ENCODE assay signal across 2 cellular contexts in the genomic region with DNA sequence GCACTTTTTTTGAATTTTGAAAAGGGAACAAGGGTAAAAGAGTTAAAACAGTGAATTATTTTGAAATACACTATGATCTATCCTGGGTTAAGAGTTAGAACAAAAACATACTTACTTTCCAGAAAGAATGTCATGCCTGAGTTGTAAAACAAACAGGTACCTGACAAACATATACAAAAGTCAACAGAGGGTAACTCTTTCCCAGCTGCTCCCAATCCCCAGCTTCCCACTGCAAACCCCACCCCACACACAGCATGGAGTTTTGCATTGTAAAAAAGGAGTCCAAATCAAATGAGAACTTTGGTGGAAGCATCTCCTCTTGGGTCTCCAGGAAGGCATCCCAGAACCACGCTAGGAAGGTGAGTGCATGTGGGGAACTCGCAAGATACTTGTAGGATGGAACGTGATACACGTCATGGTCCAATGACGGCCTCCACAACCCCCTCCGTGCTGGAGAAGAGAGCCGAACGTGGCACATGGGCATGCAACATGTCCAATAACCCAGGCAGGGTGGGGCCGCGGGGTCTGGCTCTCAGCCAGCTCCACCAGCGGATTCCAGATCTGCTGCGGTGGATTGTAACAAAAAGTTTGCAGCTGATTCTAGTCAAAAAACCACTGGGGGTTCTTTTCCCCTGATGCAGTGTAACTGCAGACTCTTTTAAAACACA.
A peak's percentile ranks its signal among the peaks of the same experiment; 100 is the strongest.
TF ChIP-seq lines count a peak whose summit lies in the region.

No MANE protein-coding gene starts in this region.

TF ChIP-seq in K562, 482 proteins besides CTCF, POLR2A, EP300 and RAD21:
- TF ChIP-seq ZNF699 (CRISPR knock-in tag; IDR thresholded peaks at IDR 0.05; ENCODE audit: insufficient replicate concordance) (no peak), MTA1 (IDR thresholded peaks at IDR 0.05; ENCODE audit: borderline replicate concordance) (no peak), NFIC (IDR thresholded peaks at IDR 0.05) (0 out of 2 replicates have a peak, but pooled peaks have one; percentile 29), SREBF1 (IDR thresholded peaks at IDR 0.05; ENCODE audit: borderline replicate concordance, low read depth, low read length) (no peak), FOXA3 (CRISPR knock-in tag; conservative IDR thresholded peaks at IDR 0.05 in 1 of 2, IDR thresholded peaks at IDR 0.05 in 1 of 2) (no peak), MYNN (IDR thresholded peaks at IDR 0.05) (no peak), MYNN (CRISPR knock-in tag; IDR thresholded peaks at IDR 0.05) (no peak)

TF ChIP-seq in HepG2, 621 proteins besides CTCF, POLR2A, EP300 and RAD21 (continues in another document):
- no peak for TF ChIP-seq CBX2 (IDR thresholded peaks at IDR 0.05; ENCODE audit: low read depth, low read length)
- TF ChIP-seq CBX2 (CRISPR knock-in tag; IDR thresholded peaks at IDR 0.05; ENCODE audit: low read depth) = no peak
- TF ChIP-seq, protein P1, sequence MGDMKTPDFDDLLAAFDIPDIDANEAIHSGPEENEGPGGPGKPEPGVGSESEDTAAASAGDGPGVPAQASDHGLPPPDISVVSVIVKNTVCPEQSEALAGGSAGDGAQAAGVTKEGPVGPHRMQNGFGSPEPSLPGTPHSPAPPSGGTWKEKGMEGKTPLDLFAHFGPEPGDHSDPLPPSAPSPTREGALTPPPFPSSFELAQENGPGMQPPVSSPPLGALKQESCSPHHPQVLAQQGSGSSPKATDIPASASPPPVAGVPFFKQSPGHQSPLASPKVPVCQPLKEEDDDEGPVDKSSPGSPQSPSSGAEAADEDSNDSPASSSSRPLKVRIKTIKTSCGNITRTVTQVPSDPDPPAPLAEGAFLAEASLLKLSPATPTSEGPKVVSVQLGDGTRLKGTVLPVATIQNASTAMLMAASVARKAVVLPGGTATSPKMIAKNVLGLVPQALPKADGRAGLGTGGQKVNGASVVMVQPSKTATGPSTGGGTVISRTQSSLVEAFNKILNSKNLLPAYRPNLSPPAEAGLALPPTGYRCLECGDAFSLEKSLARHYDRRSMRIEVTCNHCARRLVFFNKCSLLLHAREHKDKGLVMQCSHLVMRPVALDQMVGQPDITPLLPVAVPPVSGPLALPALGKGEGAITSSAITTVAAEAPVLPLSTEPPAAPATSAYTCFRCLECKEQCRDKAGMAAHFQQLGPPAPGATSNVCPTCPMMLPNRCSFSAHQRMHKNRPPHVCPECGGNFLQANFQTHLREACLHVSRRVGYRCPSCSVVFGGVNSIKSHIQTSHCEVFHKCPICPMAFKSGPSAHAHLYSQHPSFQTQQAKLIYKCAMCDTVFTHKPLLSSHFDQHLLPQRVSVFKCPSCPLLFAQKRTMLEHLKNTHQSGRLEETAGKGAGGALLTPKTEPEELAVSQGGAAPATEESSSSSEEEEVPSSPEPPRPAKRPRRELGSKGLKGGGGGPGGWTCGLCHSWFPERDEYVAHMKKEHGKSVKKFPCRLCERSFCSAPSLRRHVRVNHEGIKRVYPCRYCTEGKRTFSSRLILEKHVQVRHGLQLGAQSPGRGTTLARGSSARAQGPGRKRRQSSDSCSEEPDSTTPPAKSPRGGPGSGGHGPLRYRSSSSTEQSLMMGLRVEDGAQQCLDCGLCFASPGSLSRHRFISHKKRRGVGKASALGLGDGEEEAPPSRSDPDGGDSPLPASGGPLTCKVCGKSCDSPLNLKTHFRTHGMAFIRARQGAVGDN (CRISPR knock-in tag; IDR thresholded peaks at IDR 0.05) = peak; percentile 27; the same call in 1 of the 2 replicates
- TF ChIP-seq, protein P2, sequence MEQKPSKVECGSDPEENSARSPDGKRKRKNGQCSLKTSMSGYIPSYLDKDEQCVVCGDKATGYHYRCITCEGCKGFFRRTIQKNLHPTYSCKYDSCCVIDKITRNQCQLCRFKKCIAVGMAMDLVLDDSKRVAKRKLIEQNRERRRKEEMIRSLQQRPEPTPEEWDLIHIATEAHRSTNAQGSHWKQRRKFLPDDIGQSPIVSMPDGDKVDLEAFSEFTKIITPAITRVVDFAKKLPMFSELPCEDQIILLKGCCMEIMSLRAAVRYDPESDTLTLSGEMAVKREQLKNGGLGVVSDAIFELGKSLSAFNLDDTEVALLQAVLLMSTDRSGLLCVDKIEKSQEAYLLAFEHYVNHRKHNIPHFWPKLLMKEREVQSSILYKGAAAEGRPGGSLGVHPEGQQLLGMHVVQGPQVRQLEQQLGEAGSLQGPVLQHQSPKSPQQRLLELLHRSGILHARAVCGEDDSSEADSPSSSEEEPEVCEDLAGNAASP (CRISPR knock-in tag; IDR thresholded peaks at IDR 0.05; ENCODE audit: borderline replicate concordance) = no peak
- TF ChIP-seq, protein P3, sequence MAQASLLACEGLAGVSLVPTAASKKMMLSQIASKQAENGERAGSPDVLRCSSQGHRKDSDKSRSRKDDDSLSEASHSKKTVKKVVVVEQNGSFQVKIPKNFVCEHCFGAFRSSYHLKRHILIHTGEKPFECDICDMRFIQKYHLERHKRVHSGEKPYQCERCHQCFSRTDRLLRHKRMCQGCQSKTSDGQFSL (CRISPR knock-in tag; IDR thresholded peaks at IDR 0.05) = no peak
- TF ChIP-seq, protein P4, sequence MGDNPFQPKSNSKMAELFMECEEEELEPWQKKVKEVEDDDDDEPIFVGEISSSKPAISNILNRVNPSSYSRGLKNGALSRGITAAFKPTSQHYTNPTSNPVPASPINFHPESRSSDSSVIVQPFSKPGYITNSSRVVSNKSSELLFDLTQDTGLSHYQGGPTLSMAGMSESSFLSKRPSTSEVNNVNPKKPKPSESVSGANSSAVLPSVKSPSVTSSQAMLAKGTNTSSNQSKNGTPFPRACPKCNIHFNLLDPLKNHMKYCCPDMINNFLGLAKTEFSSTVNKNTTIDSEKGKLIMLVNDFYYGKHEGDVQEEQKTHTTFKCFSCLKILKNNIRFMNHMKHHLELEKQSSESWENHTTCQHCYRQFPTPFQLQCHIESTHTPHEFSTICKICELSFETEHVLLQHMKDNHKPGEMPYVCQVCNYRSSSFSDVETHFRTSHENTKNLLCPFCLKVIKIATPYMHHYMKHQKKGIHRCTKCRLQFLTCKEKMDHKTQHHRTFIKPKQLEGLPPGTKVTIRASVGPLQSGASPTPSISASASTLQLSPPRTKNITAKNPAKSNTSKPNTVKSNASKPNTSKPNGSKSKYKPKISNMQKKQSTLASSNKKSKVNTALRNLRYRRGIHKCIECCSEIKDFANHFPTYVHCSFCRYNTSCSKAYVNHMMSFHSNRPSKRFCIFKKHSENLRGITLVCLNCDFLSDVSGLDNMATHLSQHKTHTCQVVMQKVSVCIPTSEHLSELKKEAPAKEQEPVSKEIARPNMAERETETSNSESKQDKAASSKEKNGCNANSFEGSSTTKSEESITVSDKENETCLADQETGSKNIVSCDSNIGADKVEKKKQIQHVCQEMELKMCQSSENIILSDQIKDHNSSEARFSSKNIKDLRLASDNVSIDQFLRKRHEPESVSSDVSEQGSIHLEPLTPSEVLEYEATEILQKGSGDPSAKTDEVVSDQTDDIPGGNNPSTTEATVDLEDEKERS (CRISPR knock-in tag; IDR thresholded peaks at IDR 0.05) = no peak
- TF ChIP-seq, protein P5, sequence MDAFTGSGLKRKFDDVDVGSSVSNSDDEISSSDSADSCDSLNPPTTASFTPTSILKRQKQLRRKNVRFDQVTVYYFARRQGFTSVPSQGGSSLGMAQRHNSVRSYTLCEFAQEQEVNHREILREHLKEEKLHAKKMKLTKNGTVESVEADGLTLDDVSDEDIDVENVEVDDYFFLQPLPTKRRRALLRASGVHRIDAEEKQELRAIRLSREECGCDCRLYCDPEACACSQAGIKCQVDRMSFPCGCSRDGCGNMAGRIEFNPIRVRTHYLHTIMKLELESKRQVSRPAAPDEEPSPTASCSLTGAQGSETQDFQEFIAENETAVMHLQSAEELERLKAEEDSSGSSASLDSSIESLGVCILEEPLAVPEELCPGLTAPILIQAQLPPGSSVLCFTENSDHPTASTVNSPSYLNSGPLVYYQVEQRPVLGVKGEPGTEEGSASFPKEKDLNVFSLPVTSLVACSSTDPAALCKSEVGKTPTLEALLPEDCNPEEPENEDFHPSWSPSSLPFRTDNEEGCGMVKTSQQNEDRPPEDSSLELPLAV (CRISPR knock-in tag; conservative IDR thresholded peaks at IDR 0.05; ENCODE audit: low read depth) = no peak
- TF ChIP-seq ZNF790 (CRISPR knock-in tag; IDR thresholded peaks at IDR 0.05; ENCODE audit: borderline replicate concordance) = no peak
- TF ChIP-seq KLF11 (CRISPR knock-in tag; IDR thresholded peaks at IDR 0.05) = no peak
- TF ChIP-seq ATF7 (IDR thresholded peaks at IDR 0.05) = no peak
- TF ChIP-seq ATF7 (CRISPR knock-in tag; IDR thresholded peaks at IDR 0.05) = no peak
- TF ChIP-seq, protein P6, sequence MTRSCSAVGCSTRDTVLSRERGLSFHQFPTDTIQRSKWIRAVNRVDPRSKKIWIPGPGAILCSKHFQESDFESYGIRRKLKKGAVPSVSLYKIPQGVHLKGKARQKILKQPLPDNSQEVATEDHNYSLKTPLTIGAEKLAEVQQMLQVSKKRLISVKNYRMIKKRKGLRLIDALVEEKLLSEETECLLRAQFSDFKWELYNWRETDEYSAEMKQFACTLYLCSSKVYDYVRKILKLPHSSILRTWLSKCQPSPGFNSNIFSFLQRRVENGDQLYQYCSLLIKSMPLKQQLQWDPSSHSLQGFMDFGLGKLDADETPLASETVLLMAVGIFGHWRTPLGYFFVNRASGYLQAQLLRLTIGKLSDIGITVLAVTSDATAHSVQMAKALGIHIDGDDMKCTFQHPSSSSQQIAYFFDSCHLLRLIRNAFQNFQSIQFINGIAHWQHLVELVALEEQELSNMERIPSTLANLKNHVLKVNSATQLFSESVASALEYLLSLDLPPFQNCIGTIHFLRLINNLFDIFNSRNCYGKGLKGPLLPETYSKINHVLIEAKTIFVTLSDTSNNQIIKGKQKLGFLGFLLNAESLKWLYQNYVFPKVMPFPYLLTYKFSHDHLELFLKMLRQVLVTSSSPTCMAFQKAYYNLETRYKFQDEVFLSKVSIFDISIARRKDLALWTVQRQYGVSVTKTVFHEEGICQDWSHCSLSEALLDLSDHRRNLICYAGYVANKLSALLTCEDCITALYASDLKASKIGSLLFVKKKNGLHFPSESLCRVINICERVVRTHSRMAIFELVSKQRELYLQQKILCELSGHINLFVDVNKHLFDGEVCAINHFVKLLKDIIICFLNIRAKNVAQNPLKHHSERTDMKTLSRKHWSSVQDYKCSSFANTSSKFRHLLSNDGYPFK (CRISPR knock-in tag; IDR thresholded peaks at IDR 0.05; ENCODE audit: borderline replicate concordance) = no peak
- no peak for TF ChIP-seq PHF20 (CRISPR knock-in tag; IDR thresholded peaks at IDR 0.05)
- no peak for TF ChIP-seq PCBP1 (IDR thresholded peaks at IDR 0.05; ENCODE audit: borderline replicate concordance, low read depth, low read length)
- no peak for TF ChIP-seq ZNF747 (CRISPR knock-in tag; IDR thresholded peaks at IDR 0.05; ENCODE audit: borderline replicate concordance)
- no peak for TF ChIP-seq MBD4 (IDR thresholded peaks at IDR 0.05; ENCODE audit: borderline replicate concordance, low read length)
- 0 out of 2 replicates have a peak, but pooled peaks have one; percentile 11 for TF ChIP-seq SALL1 (CRISPR knock-in tag; IDR thresholded peaks at IDR 0.05)
- TF ChIP-seq, protein P7, sequence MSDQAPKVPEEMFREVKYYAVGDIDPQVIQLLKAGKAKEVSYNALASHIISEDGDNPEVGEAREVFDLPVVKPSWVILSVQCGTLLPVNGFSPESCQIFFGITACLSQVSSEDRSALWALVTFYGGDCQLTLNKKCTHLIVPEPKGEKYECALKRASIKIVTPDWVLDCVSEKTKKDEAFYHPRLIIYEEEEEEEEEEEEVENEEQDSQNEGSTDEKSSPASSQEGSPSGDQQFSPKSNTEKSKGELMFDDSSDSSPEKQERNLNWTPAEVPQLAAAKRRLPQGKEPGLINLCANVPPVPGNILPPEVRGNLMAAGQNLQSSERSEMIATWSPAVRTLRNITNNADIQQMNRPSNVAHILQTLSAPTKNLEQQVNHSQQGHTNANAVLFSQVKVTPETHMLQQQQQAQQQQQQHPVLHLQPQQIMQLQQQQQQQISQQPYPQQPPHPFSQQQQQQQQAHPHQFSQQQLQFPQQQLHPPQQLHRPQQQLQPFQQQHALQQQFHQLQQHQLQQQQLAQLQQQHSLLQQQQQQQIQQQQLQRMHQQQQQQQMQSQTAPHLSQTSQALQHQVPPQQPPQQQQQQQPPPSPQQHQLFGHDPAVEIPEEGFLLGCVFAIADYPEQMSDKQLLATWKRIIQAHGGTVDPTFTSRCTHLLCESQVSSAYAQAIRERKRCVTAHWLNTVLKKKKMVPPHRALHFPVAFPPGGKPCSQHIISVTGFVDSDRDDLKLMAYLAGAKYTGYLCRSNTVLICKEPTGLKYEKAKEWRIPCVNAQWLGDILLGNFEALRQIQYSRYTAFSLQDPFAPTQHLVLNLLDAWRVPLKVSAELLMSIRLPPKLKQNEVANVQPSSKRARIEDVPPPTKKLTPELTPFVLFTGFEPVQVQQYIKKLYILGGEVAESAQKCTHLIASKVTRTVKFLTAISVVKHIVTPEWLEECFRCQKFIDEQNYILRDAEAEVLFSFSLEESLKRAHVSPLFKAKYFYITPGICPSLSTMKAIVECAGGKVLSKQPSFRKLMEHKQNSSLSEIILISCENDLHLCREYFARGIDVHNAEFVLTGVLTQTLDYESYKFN (CRISPR knock-in tag; conservative IDR thresholded peaks at IDR 0.05) = 0 out of 2 replicates have a peak, but pooled peaks have one; percentile 16
- TF ChIP-seq NFE2L1 (CRISPR knock-in tag; IDR thresholded peaks at IDR 0.05; ENCODE audit: borderline replicate concordance) = no peak
- TF ChIP-seq SUZ12 (IDR thresholded peaks at IDR 0.05; ENCODE audit: low read depth, low read length) = no peak
- TF ChIP-seq, protein P8, sequence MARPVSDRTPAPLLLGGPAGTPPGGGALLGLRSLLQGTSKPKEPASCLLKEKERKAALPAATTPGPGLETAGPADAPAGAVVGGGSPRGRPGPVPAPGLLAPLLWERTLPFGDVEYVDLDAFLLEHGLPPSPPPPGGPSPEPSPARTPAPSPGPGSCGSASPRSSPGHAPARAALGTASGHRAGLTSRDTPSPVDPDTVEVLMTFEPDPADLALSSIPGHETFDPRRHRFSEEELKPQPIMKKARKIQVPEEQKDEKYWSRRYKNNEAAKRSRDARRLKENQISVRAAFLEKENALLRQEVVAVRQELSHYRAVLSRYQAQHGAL (CRISPR knock-in tag; IDR thresholded peaks at IDR 0.05; ENCODE audit: not compliant biosample characterization) = no peak
- no peak for TF ChIP-seq TCF12 (IDR thresholded peaks at IDR 0.05)
- TF ChIP-seq TCF12 (CRISPR knock-in tag; IDR thresholded peaks at IDR 0.05) = no peak
- TF ChIP-seq, protein P9, sequence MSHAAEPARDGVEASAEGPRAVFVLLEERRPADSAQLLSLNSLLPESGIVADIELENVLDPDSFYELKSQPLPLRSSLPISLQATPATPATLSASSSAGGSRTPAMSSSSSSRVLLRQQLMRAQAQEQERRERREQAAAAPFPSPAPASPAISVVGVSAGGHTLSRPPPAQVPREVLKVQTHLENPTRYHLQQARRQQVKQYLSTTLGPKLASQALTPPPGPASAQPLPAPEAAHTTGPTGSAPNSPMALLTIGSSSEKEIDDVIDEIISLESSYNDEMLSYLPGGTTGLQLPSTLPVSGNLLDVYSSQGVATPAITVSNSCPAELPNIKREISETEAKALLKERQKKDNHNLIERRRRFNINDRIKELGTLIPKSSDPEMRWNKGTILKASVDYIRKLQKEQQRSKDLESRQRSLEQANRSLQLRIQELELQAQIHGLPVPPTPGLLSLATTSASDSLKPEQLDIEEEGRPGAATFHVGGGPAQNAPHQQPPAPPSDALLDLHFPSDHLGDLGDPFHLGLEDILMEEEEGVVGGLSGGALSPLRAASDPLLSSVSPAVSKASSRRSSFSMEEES (CRISPR knock-in tag; IDR thresholded peaks at IDR 0.05) = no peak
- TF ChIP-seq, protein P10, sequence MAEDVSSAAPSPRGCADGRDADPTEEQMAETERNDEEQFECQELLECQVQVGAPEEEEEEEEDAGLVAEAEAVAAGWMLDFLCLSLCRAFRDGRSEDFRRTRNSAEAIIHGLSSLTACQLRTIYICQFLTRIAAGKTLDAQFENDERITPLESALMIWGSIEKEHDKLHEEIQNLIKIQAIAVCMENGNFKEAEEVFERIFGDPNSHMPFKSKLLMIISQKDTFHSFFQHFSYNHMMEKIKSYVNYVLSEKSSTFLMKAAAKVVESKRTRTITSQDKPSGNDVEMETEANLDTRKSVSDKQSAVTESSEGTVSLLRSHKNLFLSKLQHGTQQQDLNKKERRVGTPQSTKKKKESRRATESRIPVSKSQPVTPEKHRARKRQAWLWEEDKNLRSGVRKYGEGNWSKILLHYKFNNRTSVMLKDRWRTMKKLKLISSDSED (CRISPR knock-in tag; IDR thresholded peaks at IDR 0.05) = no peak
- TF ChIP-seq SMC3 (IDR thresholded peaks at IDR 0.05; ENCODE audit: low read length) = no peak
